Comparison of ENCODE assay signal across 8 cellular contexts in the genomic region with DNA sequence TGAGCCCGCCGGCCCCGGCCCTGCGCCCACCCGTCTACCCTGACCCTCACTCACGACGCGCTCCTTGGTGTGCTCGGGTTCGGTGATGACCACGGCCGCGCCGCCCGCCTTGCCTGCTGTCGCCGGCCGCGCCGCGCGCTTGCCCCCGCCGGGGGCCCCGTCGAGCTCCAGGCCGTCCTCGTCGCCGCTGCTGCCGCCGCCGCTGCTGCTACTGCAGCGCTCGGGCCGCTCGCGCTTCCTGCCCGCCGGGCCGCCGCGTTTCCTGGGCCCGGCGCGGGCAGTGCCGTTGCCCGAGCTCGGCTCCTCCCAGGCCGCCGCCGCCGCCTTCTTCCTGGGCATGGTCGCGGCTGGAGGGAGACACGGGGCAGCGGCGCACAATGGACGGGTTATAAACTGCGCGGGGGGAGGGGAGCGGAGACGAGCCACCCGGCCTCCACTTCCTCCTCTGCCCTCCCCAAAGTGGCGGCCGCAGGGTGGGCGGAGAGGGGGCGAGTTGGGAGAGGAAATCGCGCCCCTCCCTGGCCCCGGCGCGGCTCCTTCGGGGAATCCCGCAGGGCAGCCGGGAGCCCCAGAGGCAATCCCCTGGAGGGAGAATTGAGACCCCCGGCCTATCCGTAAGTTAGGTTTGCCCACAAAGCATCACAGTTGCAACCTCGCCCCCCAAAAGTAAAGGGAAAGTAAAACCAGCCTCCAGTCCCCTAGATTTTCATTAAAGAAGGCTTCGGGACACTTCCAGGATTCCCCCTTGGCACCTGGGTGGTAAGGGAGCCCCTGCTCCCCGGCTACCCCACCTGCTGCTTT. TPM values are rescaled to one million over a fixed set of nuclear protein-coding genes. Genes with fewer than 3 reads are reported as not detected.
DNase-seq lines count a peak whose midpoint lies in the region; ATAC-seq and TF ChIP-seq lines count a peak whose summit lies in the region.

No MANE protein-coding gene starts in this region.

- H3K36me3 ChIP-seq in gastroesophageal sphincter (peaks cover 0 to 16% of the 10 kb centered on the region in 2 donors), neutrophil (no peaks in the 10 kb centered on the region), testis (ENCODE audit: low read depth, missing control alignments) (no peaks in the 10 kb centered on the region)

- 0% methylated on average over 1 of the region's 81 CpGs; no CpG with 5 or more reads in 1 of the 2 donors for WGBS in gastroesophageal sphincter (ENCODE audit: low coverage in 1 of 2), 2 donors
- WGBS in testis, 2 donors = 0 to 1% methylated on average over 12 to 79 of the region's 81 CpGs

- H3K9me3 ChIP-seq in gastroesophageal sphincter (no peaks in the 10 kb centered on the region), neutrophil (no peaks in the 10 kb centered on the region), testis (no peaks in the 10 kb centered on the region)

- peak in 1 of 4 experiments; percentile 11 for TF ChIP-seq CTCF in gastroesophageal sphincter (IDR thresholded peaks at IDR 0.05)
- TF ChIP-seq CTCF in neutrophil (IDR thresholded peaks at IDR 0.05) = no peak
- no peak for TF ChIP-seq CTCF in testis (IDR thresholded peaks at IDR 0.05)

- intact Hi-C loops in testis (cut with DNase I; ENCODE audit: low total_unique reads) = no loop called here

- TF ChIP-seq POLR2A in Raji (IDR thresholded peaks at IDR 0.05; ENCODE audit: insufficient read depth, low read depth, low read length) (peak; percentile 76), gastroesophageal sphincter (IDR thresholded peaks at IDR 0.05) (no peak), testis (IDR thresholded peaks at IDR 0.05) (no peak)

- H3K27ac ChIP-seq in gastroesophageal sphincter (peak overlapping the region; percentile 15 to 87 (median 82)), neutrophil (peak overlapping the region; percentile 77), testis (peak overlapping the region; percentile 67 to 88)

- ATAC-seq in GM19035 (IDR thresholded peaks at IDR 0.05; ENCODE audit: unreplicated experiment) (peak; percentile 44), gastroesophageal sphincter (peak; percentile 24)

- H3K27me3 ChIP-seq in gastroesophageal sphincter = no peaks in the 10 kb centered on the region
- no peaks in the 10 kb centered on the region for H3K27me3 ChIP-seq in neutrophil
- no peaks in the 10 kb centered on the region for H3K27me3 ChIP-seq in testis

- H3K4me1 ChIP-seq in gastroesophageal sphincter = peaks cover 0 to 35% (median 16%) of the 10 kb centered on the region in 3 donors
- H3K4me1 ChIP-seq in neutrophil (ENCODE audit: control insufficient read depth in 1 of 2, insufficient read depth in 1 of 2, low read depth in 1 of 2, low read length in 1 of 2) = peaks cover 41 to 44% of the 10 kb centered on the region in 2 experiments
- peaks cover 14% of the 10 kb centered on the region for H3K4me1 ChIP-seq in testis

- H3K4me3 ChIP-seq in gastroesophageal sphincter = peak overlapping the region; percentile 44 to 80
- peak overlapping the region; percentile 64 to 74 for H3K4me3 ChIP-seq in neutrophil (ENCODE audit: low read depth in 1 of 2, low read length in 1 of 2)
- peak overlapping the region; percentile 74 to 77 for H3K4me3 ChIP-seq in testis

- TF ChIP-seq EP300 in gastroesophageal sphincter (IDR thresholded peaks at IDR 0.05) = no peak

- DNase-seq in AG08396 (ENCODE audit: low spot score) = peak; percentile 63
- DNase-seq in HT-29 (ENCODE audit: low spot score) = peak; percentile 66
- DNase-seq in activated gamma-delta T cell treated with anti-CD3 and anti-CD28 coated beads, Interleukin-2, amount 50 U/mL, for 16 hours (ENCODE audit: low read depth) = peak; percentile 67
- DNase-seq in testis = peak; percentile 70

RNA-seq across cellular contexts. Expression of gene RCC2, which starts 1.1 kb away (rescaled TPM):
- total RNA-seq in HT-29 (2014; rRNA removed; shearing (Covaris generic)) = 107 and 120 TPM in 2 replicates
- total RNA-seq in gastroesophageal sphincter = 10 to 100 TPM in 3 of 4 donors, 1 to 10 TPM in 1; 9.5 to 21.3 (median 18.5) TPM
- 10 to 100 TPM; 55.0 to 60.2 TPM for total RNA-seq in testis
- 42.2 TPM for polyA plus RNA-seq in testis (ENCODE audit: insufficient read depth, low read depth, low replicate concordance)

Comparison
In these comparisons a context has a peak if more than half of its experiments do, and no peak if none do; other contexts are left out.
1. Peak in every context shown above with its lines: DNase-seq, ATAC-seq, H3K4me3 ChIP-seq and H3K27ac ChIP-seq.